Comparison of ENCODE assay signal across 31 cellular contexts in the genomic region with DNA sequence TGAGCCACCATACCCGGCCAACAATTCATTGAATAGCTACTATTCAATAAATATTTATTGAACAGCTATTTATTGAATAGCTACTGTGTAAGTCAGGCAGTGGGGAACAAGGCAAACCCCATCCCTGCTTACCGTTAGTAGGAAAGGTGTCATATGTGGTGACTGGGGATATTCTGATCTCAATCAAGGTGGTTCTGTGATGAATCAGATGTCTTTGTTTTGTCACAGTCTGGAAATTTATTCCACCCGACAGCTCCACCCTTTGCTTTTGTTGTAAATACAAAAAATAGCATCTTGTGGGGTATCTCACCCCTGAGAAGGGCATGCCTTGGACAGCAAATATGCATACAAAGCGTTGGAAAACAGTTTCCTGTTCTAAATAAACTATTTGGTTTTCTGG. TPM values are rescaled to one million over a fixed set of nuclear protein-coding genes. Genes with fewer than 3 reads are reported as not detected.
"Had no signal": no experiment of that assay in that cellular context is flagged by ENCODE, and none has a peak within 500 bp of the region (broad histone marks: within the 10 kb centered on the region; RNA-seq: fewer than 3 reads in every experiment).

No MANE protein-coding gene starts in this region.

- H3K4me1 Mint-ChIP-seq: immature natural killer cell, memory B cell had no signal

- H3K27ac ChIP-seq: colonic mucosa, heart right ventricle, lower lobe of right lung, prostate gland, right atrium auricular region, testis, tibial artery had no signal

- H3K4me3 Mint-ChIP-seq: dendritic cell treated with granulocyte-macrophage colony-stimulating factor and Interleukin-4, amounts not matched to agents 40 ng/mL and 50 ng/mL, for 4 days; endodermal cell; immature natural killer cell; memory B cell; naive thymus-derived CD4-positive, alpha-beta T cell; nephron; stimulated activated memory B cell treated with anti-CD40 and anti-IgM and Interleukin-4, amounts not matched to agents 10 μg/mL and 1 μg/mL and 100 μg/mL, for 72 hours; type B pancreatic cell had no signal

- H3K9me3 ChIP-seq: colonic mucosa, esophagus squamous epithelium, heart right ventricle, lower lobe of right lung, mucosa of descending colon, prostate gland, right atrium auricular region, testis, tibial artery had no signal

- H3K36me3 ChIP-seq: colonic mucosa, lower lobe of right lung, prostate gland, right atrium auricular region, tibial artery had no signal

- DNase-seq: colonic mucosa; effector CD8-positive, alpha-beta T cell; endodermal cell; erythroblast; esophagus squamous epithelium; foreskin melanocyte; glutamatergic neuron; heart right ventricle; hypothalamus; immature natural killer cell; islet precursor cell; left ventricle myocardium superior; lower lobe of right lung; mucosa of descending colon; naive thymus-derived CD4-positive, alpha-beta T cell; nucleus accumbens; stimulated activated CD4-positive, alpha-beta T cell treated with anti-CD3 and anti-CD28 coated beads, Interleukin-2, amount 100 ng/mL, for 24 hours; stimulated activated CD4-positive, alpha-beta T cell treated with anti-CD3 and anti-CD28 coated beads, Interleukin-4, amount 100 ng/mL, for 4 hours; stimulated activated naive CD8-positive, alpha-beta T cell treated with anti-CD3 and anti-CD28 coated beads, Interleukin-15, Interleukin-2, amounts not matched to agents 100 U/mL and 50 U/mL, for 24 hours; substantia nigra; testis had no signal

- H3K27ac Mint-ChIP-seq: dendritic cell treated with granulocyte-macrophage colony-stimulating factor and Interleukin-4, amounts not matched to agents 40 ng/mL and 50 ng/mL, for 4 days; endodermal cell; immature natural killer cell; memory B cell; naive thymus-derived CD4-positive, alpha-beta T cell; nephron; stimulated activated memory B cell treated with anti-CD40 and anti-IgM and Interleukin-4, amounts not matched to agents 10 μg/mL and 1 μg/mL and 100 μg/mL, for 72 hours; type B pancreatic cell had no signal

- ATAC-seq: heart right ventricle; left ventricle myocardium superior; lower lobe of right lung; mucosa of descending colon; naive thymus-derived CD4-positive, alpha-beta T cell; sciatic nerve; stimulated activated memory B cell treated with anti-CD40 and anti-IgM and Interleukin-4, amounts not matched to agents 10 μg/mL and 1 μg/mL and 100 μg/mL, for 72 hours; stimulated activated naive CD8-positive, alpha-beta T cell treated with anti-CD3 and anti-CD28 coated beads, Interleukin-15, Interleukin-2, amounts not matched to agents 100 U/mL and 50 U/mL, for 24 hours had no signal

- H3K4me1 ChIP-seq: colonic mucosa, prostate gland had no signal

- H3K27me3 ChIP-seq: colonic mucosa, right atrium auricular region, testis had no signal

- H3K4me3 ChIP-seq: colonic mucosa, esophagus squamous epithelium, heart right ventricle, lower lobe of right lung, mucosa of descending colon, prostate gland, right atrium auricular region, testis, tibial artery had no signal

- H3K9me3 Mint-ChIP-seq: dendritic cell treated with granulocyte-macrophage colony-stimulating factor and Interleukin-4, amounts not matched to agents 40 ng/mL and 50 ng/mL, for 4 days; endodermal cell; immature natural killer cell; memory B cell; nephron; stimulated activated memory B cell treated with anti-CD40 and anti-IgM and Interleukin-4, amounts not matched to agents 10 μg/mL and 1 μg/mL and 100 μg/mL, for 72 hours; type B pancreatic cell had no signal

- H3K36me3 Mint-ChIP-seq: immature natural killer cell; memory B cell; naive thymus-derived CD4-positive, alpha-beta T cell; stimulated activated memory B cell treated with anti-CD40 and anti-IgM and Interleukin-4, amounts not matched to agents 10 μg/mL and 1 μg/mL and 100 μg/mL, for 72 hours had no signal

RNA-seq across cellular contexts. Expression of gene PDPN, which starts 5.3 kb away (rescaled TPM):
- total RNA-seq: osteocyte had no signal
- polyA plus RNA-seq: immature natural killer cell; naive thymus-derived CD4-positive, alpha-beta T cell had no signal
